21 cellular contexts compared by ENCODE assay signal in genomic region chr1:185227161-185227560, GRCh38.
"Had no signal": no experiment of that assay in that cellular context is flagged by ENCODE, and none has a peak within 500 bp of the region (broad histone marks: within the 10 kb centered on the region; RNA-seq: fewer than 3 reads in every experiment).

No MANE protein-coding gene starts in this region.

- H3K27me3 Mint-ChIP-seq: naive thymus-derived CD4-positive, alpha-beta T cell had no signal

- DNase-seq: dermis blood vessel endothelial cell; effector CD4-positive, alpha-beta T cell; effector memory CD4-positive, alpha-beta T cell; esophagus squamous epithelium; foreskin fibroblast; foreskin melanocyte; gastrocnemius medialis; glutamatergic neuron; head of caudate nucleus; heart right ventricle; hippocampal formation; left cardiac atrium; left lung; left ventricle myocardium superior; lower lobe of right lung; mesenchymal stem cell; naive thymus-derived CD4-positive, alpha-beta T cell had no signal

- H3K4me1 Mint-ChIP-seq: mesothelial cell of epicardium had no signal

- ATAC-seq: esophagus mucosa; gastrocnemius medialis; heart right ventricle; left cardiac atrium; left lung; left ventricle myocardium superior; lower lobe of right lung; naive thymus-derived CD4-positive, alpha-beta T cell had no signal

- H3K4me3 ChIP-seq: coronary artery, dorsolateral prefrontal cortex, esophagus squamous epithelium, gastrocnemius medialis, heart right ventricle, left lung, lower lobe of right lung had no signal

- H3K4me1 ChIP-seq: esophagus squamous epithelium, gastrocnemius medialis, heart right ventricle, left lung, lower lobe of right lung had no signal

- H3K27ac Mint-ChIP-seq: mesothelial cell of epicardium; naive thymus-derived CD4-positive, alpha-beta T cell had no signal

- H3K4me3 Mint-ChIP-seq: mesothelial cell of epicardium; naive thymus-derived CD4-positive, alpha-beta T cell had no signal
